In genomic region chr15:72685925-72686794, GRCh38 we compare ENCODE assay signal across 8 cellular contexts. TPM values are rescaled to one million over a fixed set of nuclear protein-coding genes. Genes with fewer than 3 reads are reported as not detected.
A peak's percentile ranks its signal among the peaks of the same experiment; 100 is the strongest.
DNase-seq lines count a peak whose midpoint lies in the region; ATAC-seq and TF ChIP-seq lines count a peak whose summit lies in the region.

A gene with protein sequence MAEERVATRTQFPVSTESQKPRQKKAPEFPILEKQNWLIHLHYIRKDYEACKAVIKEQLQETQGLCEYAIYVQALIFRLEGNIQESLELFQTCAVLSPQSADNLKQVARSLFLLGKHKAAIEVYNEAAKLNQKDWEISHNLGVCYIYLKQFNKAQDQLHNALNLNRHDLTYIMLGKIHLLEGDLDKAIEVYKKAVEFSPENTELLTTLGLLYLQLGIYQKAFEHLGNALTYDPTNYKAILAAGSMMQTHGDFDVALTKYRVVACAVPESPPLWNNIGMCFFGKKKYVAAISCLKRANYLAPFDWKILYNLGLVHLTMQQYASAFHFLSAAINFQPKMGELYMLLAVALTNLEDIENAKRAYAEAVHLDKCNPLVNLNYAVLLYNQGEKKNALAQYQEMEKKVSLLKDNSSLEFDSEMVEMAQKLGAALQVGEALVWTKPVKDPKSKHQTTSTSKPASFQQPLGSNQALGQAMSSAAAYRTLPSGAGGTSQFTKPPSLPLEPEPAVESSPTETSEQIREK (plus strand): TSS chr15:72686207. CDS start chr15:72686228, 21 bp downstream.
HIGD2B (minus strand) TSS chr15:72686182; CDS start chr15:72676374, 9,808 bp downstream.

- H3K36me3 ChIP-seq in mucosa of rectum (ENCODE audit: control insufficient read depth in 2 of 2, insufficient read depth in 2 of 2, low read length in 2 of 2), result no peaks in the 10 kb centered on the region

- H3K9ac ChIP-seq in mucosa of rectum (ENCODE audit: low read depth in 1 of 2, low read length in 2 of 2), result peak within 1 kb of the TSS; percentile 86 to 96

- H3K27ac ChIP-seq in C4-2B, result peak within 1 kb of the TSS; percentile 91
- H3K27ac ChIP-seq in mucosa of rectum (ENCODE audit: low read depth in 2 of 2, low read length in 2 of 2), result peak within 1 kb of the TSS; percentile 91 to 96

- ATAC-seq in GM21360 (IDR thresholded peaks at IDR 0.05; ENCODE audit: unreplicated experiment), result peak; percentile 93

- no peaks in the 10 kb centered on the region for H3K27me3 ChIP-seq in mucosa of rectum (ENCODE audit: control insufficient read depth in 2 of 2, insufficient read depth in 2 of 2, low read length in 2 of 2)

- peak within 1 kb of the TSS; percentile 84 for H3K4me3 ChIP-seq in epithelial cell of esophagus (ENCODE audit: low read length)
- peak within 1 kb of the TSS; percentile 99 to 100 for H3K4me3 ChIP-seq in mucosa of rectum (ENCODE audit: low read length in 2 of 2)

- no peaks in the 10 kb centered on the region for H3K9me3 ChIP-seq in mucosa of rectum (ENCODE audit: control insufficient read depth in 2 of 2, low read length in 2 of 2)

- DNase-seq in HT-29 (ENCODE audit: low spot score) (peak; percentile 97), epithelial cell of esophagus (ENCODE audit: low read depth) (peak; percentile 90), hippocampal formation (lab: John Stamatoyannopoulos, UW) (no peak)
- DNase-seq in activated CD8-positive, alpha-beta memory T cell treated with anti-CD3 and anti-CD28 coated beads for 24 hours, result peak; percentile 93
- DNase-seq in stimulated activated CD8-positive, alpha-beta memory T cell treated with anti-CD3 and anti-CD28 coated beads, Interleukin-7, amount 100 ng/mL, for 24 hours (ENCODE audit: low read depth), result peak; percentile 75

- peaks cover 8% of the 10 kb centered on the region in 2 donors for H3K4me1 ChIP-seq in mucosa of rectum (ENCODE audit: control insufficient read depth in 2 of 2, insufficient read depth in 2 of 2, low read length in 2 of 2)

- TF ChIP-seq CTCF in C4-2B (conservative IDR thresholded peaks at IDR 0.05) (no peak), epithelial cell of esophagus (IDR thresholded peaks at IDR 0.05; ENCODE audit: insufficient read depth, low read depth, low read length, missing control alignments) (no peak)

RNA-seq across cellular contexts. Expression of the first gene that starts in this region (rescaled TPM):
- 13.5 and 14.2 TPM in 2 replicates for total RNA-seq in HT-29 (2014; rRNA removed; shearing (Covaris generic))

RNA-seq across cellular contexts. Expression of gene HIGD2B, which starts in this region (rescaled TPM):
- total RNA-seq in HT-29 (2014; rRNA removed; shearing (Covaris generic)), result 1.0 TPM in 1 of 2 replicates, not detected in the other

Comparison
In these comparisons a context has a peak if more than half of its experiments do, and no peak if none do; other contexts are left out.
1. DNase-seq: peak in HT-29 (single experiment), activated CD8-positive, alpha-beta memory T cell treated with anti-CD3 and anti-CD28 coated beads for 24 hours (single experiment), epithelial cell of esophagus (single experiment) and stimulated activated CD8-positive, alpha-beta memory T cell treated with anti-CD3 and anti-CD28 coated beads, Interleukin-7, amount 100 ng/mL, for 24 hours (single experiment); none in hippocampal formation (0 of 2).